8 cellular contexts compared by ENCODE assay signal in the genomic region with DNA sequence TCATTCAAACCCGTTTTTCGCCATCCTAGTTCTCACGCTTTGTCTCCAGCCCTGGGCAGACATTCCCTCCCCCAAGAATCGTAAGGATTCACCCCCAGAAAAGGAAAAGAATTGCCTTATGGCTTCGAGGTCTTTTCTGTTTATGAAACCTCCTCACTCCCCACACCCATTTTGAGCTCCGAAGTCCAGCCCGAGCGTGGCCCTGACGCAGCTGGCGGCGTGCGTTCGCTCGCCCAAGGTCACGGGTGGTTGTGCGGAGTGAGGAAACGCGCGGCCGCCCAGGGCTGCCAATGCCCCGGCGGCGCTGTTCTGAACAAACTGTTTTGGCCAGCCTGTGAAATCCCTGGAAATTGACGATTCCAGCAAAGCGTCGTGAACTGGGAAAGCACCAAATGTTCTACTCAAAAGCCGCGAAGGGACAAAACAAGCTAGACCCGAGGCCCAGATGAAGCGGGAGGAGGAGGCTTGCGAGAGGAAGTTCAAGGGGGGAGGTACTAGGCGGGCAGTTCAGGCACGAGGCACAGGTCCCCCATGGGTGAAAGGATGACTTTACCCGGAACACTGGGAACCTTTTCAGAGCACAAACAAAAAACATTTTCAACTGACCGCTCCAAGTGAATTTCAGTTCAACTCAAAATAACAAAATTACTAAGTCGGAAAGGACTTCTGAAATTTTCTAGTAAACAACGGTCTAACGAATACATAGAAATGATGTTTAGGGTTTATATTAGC. TPM values are rescaled to one million over a fixed set of nuclear protein-coding genes. Genes with fewer than 3 reads are reported as not detected.
DNase-seq lines count a peak whose midpoint lies in the region; ATAC-seq and TF ChIP-seq lines count a peak whose summit lies in the region.

No MANE protein-coding gene starts in this region.

- peak overlapping the region; percentile 76 for H3K4me2 ChIP-seq in KMS-11

- H3K27ac ChIP-seq in KMS-11 (peak overlapping the region; percentile 100), SJSA1 (peak overlapping the region; percentile 99)

- no peak for TF ChIP-seq CTCF in KMS-11 (conservative IDR thresholded peaks at IDR 0.05; ENCODE audit: low read depth, low read length)

- ATAC-seq in GM21717 (IDR thresholded peaks at IDR 0.05; ENCODE audit: unreplicated experiment): peak; percentile 37

- H3K79me2 ChIP-seq in KMS-11 (ENCODE audit: insufficient read depth, low read depth): peaks cover 42% of the 10 kb centered on the region

- peaks cover 28% of the 10 kb centered on the region for H4K20me1 ChIP-seq in KMS-11 (ENCODE audit: insufficient read depth)

- peaks cover 31% of the 10 kb centered on the region for H3K4me1 Mint-ChIP-seq in activated naive CD4-positive, alpha-beta T cell treated with anti-CD3 and anti-CD28 coated beads, Interleukin-2, amount 50 U/mL, for 24 hours

- peaks cover 16% of the 10 kb centered on the region for H3K4me1 ChIP-seq in KMS-11 (ENCODE audit: low read depth, poor library complexity, severe bottlenecking)
- H3K4me1 ChIP-seq in SJSA1 (replicated peaks): peaks cover 29% of the 10 kb centered on the region
- peaks cover 27% of the 10 kb centered on the region for H3K4me1 ChIP-seq in neuron (ENCODE audit: insufficient read depth, low read length)

- peak; percentile 70 for DNase-seq in DMS153 treated with DMSO at 0.1 percent for 48 hours (lab: John Stamatoyannopoulos, UW; ENCODE audit: unreplicated experiment)
- peak; percentile 76 to 92 for DNase-seq in SJSA1 (ENCODE audit: low read depth in 1 of 2, low spot score in 2 of 2)
- DNase-seq in globus pallidus (ENCODE audit: low spot score): peak; percentile 90
- DNase-seq in stromal cell of bone marrow (ENCODE audit: low read depth): peak; percentile 73

- H3K27me3 ChIP-seq in KMS-11 (ENCODE audit: insufficient read depth, low read depth): no peaks in the 10 kb centered on the region
- H3K27me3 ChIP-seq in SJSA1 (replicated peaks): no peaks in the 10 kb centered on the region
- no peaks in the 10 kb centered on the region for H3K27me3 ChIP-seq in neuron (ENCODE audit: insufficient read depth, low read length)

- no peaks in the 10 kb centered on the region for H3K27me3 Mint-ChIP-seq in activated naive CD4-positive, alpha-beta T cell treated with anti-CD3 and anti-CD28 coated beads, Interleukin-2, amount 50 U/mL, for 24 hours

- H3K9me3 ChIP-seq in SJSA1 (replicated peaks) (peaks cover 3% of the 10 kb centered on the region; the same call in 1 of the 2 replicates), neuron (ENCODE audit: low read length) (no peaks in the 10 kb centered on the region)

- H3K36me3 ChIP-seq in KMS-11 (ENCODE audit: insufficient read depth) (peaks cover 8% of the 10 kb centered on the region; the same call in 1 of the 2 replicates), SJSA1 (peaks cover 39% of the 10 kb centered on the region), neuron (ENCODE audit: insufficient read depth, low read length) (peaks cover 17% of the 10 kb centered on the region)

- peak overlapping the region; percentile 99 for H3K9ac ChIP-seq in KMS-11

- no peaks in the 10 kb centered on the region for H3K9me3 Mint-ChIP-seq in activated naive CD4-positive, alpha-beta T cell treated with anti-CD3 and anti-CD28 coated beads, Interleukin-2, amount 50 U/mL, for 24 hours

- no peak overlapping the region for H3K4me3 ChIP-seq in KMS-11 (IDR thresholded peaks at IDR 0.05; ENCODE audit: insufficient read depth, low read depth, low read length)
- H3K4me3 ChIP-seq in SJSA1: peak overlapping the region; percentile 95
- peak overlapping the region; percentile 51 for H3K4me3 ChIP-seq in neuron (ENCODE audit: low read length)

- H3K27ac Mint-ChIP-seq in activated naive CD4-positive, alpha-beta T cell treated with anti-CD3 and anti-CD28 coated beads, Interleukin-2, amount 50 U/mL, for 24 hours: peak overlapping the region; percentile 99

- peak overlapping the region; percentile 94 for H2AFZ ChIP-seq in KMS-11 (ENCODE audit: low read depth)
- peak overlapping the region; percentile 44 for H2AFZ ChIP-seq in neuron (ENCODE audit: low read depth, low read length)

- H3K4me3 Mint-ChIP-seq in activated naive CD4-positive, alpha-beta T cell treated with anti-CD3 and anti-CD28 coated beads, Interleukin-2, amount 50 U/mL, for 24 hours: peak overlapping the region; percentile 95

- peaks cover 16% of the 10 kb centered on the region for H3K36me3 Mint-ChIP-seq in activated naive CD4-positive, alpha-beta T cell treated with anti-CD3 and anti-CD28 coated beads, Interleukin-2, amount 50 U/mL, for 24 hours

RNA-seq across cellular contexts. Expression of a gene that starts 0.7 kb away (rescaled TPM):
- total RNA-seq in SJSA1 (2014; rRNA removed; shearing (Covaris generic)): 47.4 and 90.3 TPM in 2 replicates
